In genomic region chr14:85529803-85530574, GRCh38 we compare ENCODE assay signal across 9 cellular contexts. TPM values are rescaled to one million over a fixed set of nuclear protein-coding genes. Genes with fewer than 3 reads are reported as not detected.
DNase-seq lines count a peak whose midpoint lies in the region; ATAC-seq and TF ChIP-seq lines count a peak whose summit lies in the region.
"Had no signal": no experiment of that assay in that cellular context is flagged by ENCODE, and none has a peak within 500 bp of the region (broad histone marks: within the 10 kb centered on the region; RNA-seq: fewer than 3 reads in every experiment).

Gene FLRT2 (plus strand): TSS chr14:85530144. CDS start chr14:85621515, 91,371 bp downstream.

- no peak for ATAC-seq in activated CD4-positive, alpha-beta T cell treated with anti-CD3 and anti-CD28 coated beads for 36 hours
- no peak for ATAC-seq in left colon
- ATAC-seq in naive thymus-derived CD8-positive, alpha-beta T cell = no peak
- no peak for ATAC-seq in HG02870 (IDR thresholded peaks at IDR 0.05; ENCODE audit: unreplicated experiment)

- H3K27me3 Mint-ChIP-seq in activated CD4-positive, alpha-beta T cell treated with anti-CD3 and anti-CD28 coated beads for 36 hours = peaks cover 60% of the 10 kb centered on the region
- H3K27me3 Mint-ChIP-seq in naive thymus-derived CD8-positive, alpha-beta T cell = peaks cover 34 to 93% (median 62%) of the 10 kb centered on the region in 5 donors

- no peaks in the 10 kb centered on the region for H3K4me1 ChIP-seq in colonic mucosa

- no peak within 1 kb of the TSS for H3K27ac ChIP-seq in colonic mucosa

- POLR2A ChIA-PET in activated CD4-positive, alpha-beta T cell treated with anti-CD3 and anti-CD28 coated beads for 36 hours (lab: Charles Lee) = no interaction called here
- POLR2A ChIA-PET in naive thymus-derived CD8-positive, alpha-beta T cell (lab: Charles Lee) = no interaction called here

- no peaks in the 10 kb centered on the region for H3K36me3 ChIP-seq in colonic mucosa

- DNase-seq in activated CD4-positive, alpha-beta T cell treated with anti-CD3 and anti-CD28 coated beads for 36 hours = peak; percentile 21
- DNase-seq in activated CD4-positive, alpha-beta T cell treated with anti-CD3 and anti-CD28 coated beads for 1 hour = no peak
- DNase-seq in colonic mucosa (peak; percentile 28), left colon (peak; percentile 23 to 26), superior temporal gyrus (ENCODE audit: extremely low spot score) (peak; percentile 68), LoVo (ENCODE audit: low spot score) (no peak)
- no peak for DNase-seq in naive thymus-derived CD8-positive, alpha-beta T cell

- H3K9me3 Mint-ChIP-seq in activated CD4-positive, alpha-beta T cell treated with anti-CD3 and anti-CD28 coated beads for 36 hours (ENCODE audit: low read depth) = no peaks in the 10 kb centered on the region
- peaks cover 0 to 8% (median 0%) of the 10 kb centered on the region in 9 donors for H3K9me3 Mint-ChIP-seq in naive thymus-derived CD8-positive, alpha-beta T cell

- no peak within 1 kb of the TSS for H3K4me3 Mint-ChIP-seq in activated CD4-positive, alpha-beta T cell treated with anti-CD3 and anti-CD28 coated beads for 36 hours
- H3K4me3 Mint-ChIP-seq in naive thymus-derived CD8-positive, alpha-beta T cell = peak within 1 kb of the TSS in 2 of 10 donors; percentile 2 to 10

- peaks cover 15% of the 10 kb centered on the region for H3K4me1 Mint-ChIP-seq in activated CD4-positive, alpha-beta T cell treated with anti-CD3 and anti-CD28 coated beads for 36 hours
- H3K4me1 Mint-ChIP-seq in naive thymus-derived CD8-positive, alpha-beta T cell = peaks cover 3 to 20% (median 17%) of the 10 kb centered on the region in 4 donors

- H3K27me3 ChIP-seq in colonic mucosa = no peaks in the 10 kb centered on the region

- no peaks in the 10 kb centered on the region for H3K9me3 ChIP-seq in colonic mucosa

- H3K9ac ChIP-seq in colonic mucosa (ENCODE audit: low read depth in 2 of 2, low read length in 2 of 2) = peak within 1 kb of the TSS in 1 of 2 donors; percentile 12

- H3K36me3 Mint-ChIP-seq in activated CD4-positive, alpha-beta T cell treated with anti-CD3 and anti-CD28 coated beads for 36 hours (ENCODE audit: low read depth) = no peaks in the 10 kb centered on the region
- H3K36me3 Mint-ChIP-seq in naive thymus-derived CD8-positive, alpha-beta T cell = peaks cover 0 to 9% (median 6%) of the 10 kb centered on the region in 3 donors

- peak within 1 kb of the TSS; percentile 22 for H3K4me3 ChIP-seq in colonic mucosa

- no peak within 1 kb of the TSS for H3K27ac Mint-ChIP-seq in activated CD4-positive, alpha-beta T cell treated with anti-CD3 and anti-CD28 coated beads for 36 hours
- H3K27ac Mint-ChIP-seq in naive thymus-derived CD8-positive, alpha-beta T cell = peak within 1 kb of the TSS in 1 of 10 donors; percentile 56

- intact Hi-C loops in activated CD4-positive, alpha-beta T cell treated with anti-CD3 and anti-CD28 coated beads for 36 hours (cut with DNase I, micrococcal nuclease) = no loop called here
- intact Hi-C loops in colonic mucosa (cut with DNase I) = no loop called here
- intact Hi-C loops in left colon (cut with DNase I, micrococcal nuclease) = no loop called here

- CTCF ChIA-PET in activated CD4-positive, alpha-beta T cell treated with anti-CD3 and anti-CD28 coated beads for 36 hours (lab: Charles Lee) = interaction anchor here (0.7 to 1.0 kb wide), 2 partner anchors 11 to 103 kb away, joined by 3 to 6 read pairs; no protein-coding TSS in a partner anchor

- TF ChIP-seq CTCF in colonic mucosa (IDR thresholded peaks at IDR 0.05) = no peak

RNA-seq across cellular contexts. Expression of gene FLRT2, which starts in this region (rescaled TPM):
- not detected for total RNA-seq in activated CD4-positive, alpha-beta T cell treated with anti-CD3 and anti-CD28 coated beads for 36 hours
- total RNA-seq in colonic mucosa (1 to 10 TPM; 2.1 to 3.0 TPM), left colon (1 to 10 TPM; 2.5 to 7.5 TPM)
- not detected for total RNA-seq in naive thymus-derived CD8-positive, alpha-beta T cell
- not detected for polyA plus RNA-seq in naive thymus-derived CD8-positive, alpha-beta T cell
- total RNA-seq: T-helper 2 cell treated with Interferon-gamma antibody and Interleukin-4, amounts not matched to agents 100 ng/mL and 5 ng/mL, for 36 hours had no signal

Comparison
In these comparisons a context has a peak if more than half of its experiments do, and no peak if none do; other contexts are left out.
1. Peak in DNase-seq in activated CD4-positive, alpha-beta T cell treated with anti-CD3 and anti-CD28 coated beads for 36 hours; RNA of the gene not detected or under 1 TPM.
2. DNase-seq: peak in colonic mucosa (single experiment), left colon (2 of 2) and superior temporal gyrus (single experiment); none in activated CD4-positive, alpha-beta T cell treated with anti-CD3 and anti-CD28 coated beads for 1 hour (single experiment), LoVo (single experiment) and naive thymus-derived CD8-positive, alpha-beta T cell (0 of 10).